20 cellular contexts compared by ENCODE assay signal in the genomic region with DNA sequence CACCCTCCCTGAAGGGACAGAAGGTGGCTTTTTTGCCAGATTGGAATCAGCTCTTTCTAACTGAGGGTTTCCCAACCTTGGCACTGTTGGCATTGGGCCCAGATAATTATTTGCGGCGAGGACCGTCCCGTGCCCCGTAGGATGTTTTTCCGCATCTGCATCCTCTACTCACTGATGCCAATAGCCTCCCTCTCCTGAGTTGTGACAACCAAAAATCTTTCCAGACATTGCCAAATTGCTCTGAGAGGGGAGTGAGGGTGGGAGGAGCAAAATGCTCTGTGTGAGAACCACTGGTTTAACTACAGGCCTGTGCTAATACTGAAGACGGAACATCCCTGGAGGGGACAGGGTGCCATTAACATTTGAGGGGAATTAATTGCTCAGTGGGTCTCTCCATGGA. TPM values are rescaled to one million over a fixed set of nuclear protein-coding genes. Genes with fewer than 3 reads are reported as not detected.
"Had no signal": no experiment of that assay in that cellular context is flagged by ENCODE, and none has a peak within 500 bp of the region (broad histone marks: within the 10 kb centered on the region; RNA-seq: fewer than 3 reads in every experiment).

No MANE protein-coding gene starts in this region.

- H3K4me3 Mint-ChIP-seq: activated CD4-positive, alpha-beta T cell treated with anti-CD3 and anti-CD28 coated beads, Interleukin-2, amount 10 ng/mL, durations not matched to agents 24 days and 14 days; activated naive CD8-positive, alpha-beta T cell treated with anti-CD3 and anti-CD28 coated beads for 36 hours; activated T-helper 1 cell treated with anti-CD3 and anti-CD28 coated beads, Interleukin-12 subunit alpha, Interleukin-12 subunit beta, Interleukin-2, Interleukin-4 antibody, amounts not matched to agents 30 ng/mL and 10 ng/mL and 1 ng/mL, durations not matched to agents 14 hours and 24 hours and 36 hours; brain had no signal

- H3K27ac Mint-ChIP-seq: activated CD4-positive, alpha-beta T cell treated with anti-CD3 and anti-CD28 coated beads, Interleukin-2, amount 10 ng/mL, durations not matched to agents 24 days and 14 days; activated naive CD8-positive, alpha-beta T cell treated with anti-CD3 and anti-CD28 coated beads for 36 hours; activated T-helper 1 cell treated with anti-CD3 and anti-CD28 coated beads, Interleukin-12 subunit alpha, Interleukin-12 subunit beta, Interleukin-2, Interleukin-4 antibody, amounts not matched to agents 30 ng/mL and 10 ng/mL and 1 ng/mL, durations not matched to agents 14 hours and 24 hours and 36 hours had no signal

- H3K4me1 Mint-ChIP-seq: activated CD4-positive, alpha-beta T cell treated with anti-CD3 and anti-CD28 coated beads, Interleukin-2, amount 10 ng/mL, durations not matched to agents 24 days and 14 days; activated naive CD8-positive, alpha-beta T cell treated with anti-CD3 and anti-CD28 coated beads for 36 hours had no signal

- H3K27ac ChIP-seq: gastrocnemius medialis, heart right ventricle, lower lobe of right lung, neutrophil, skin epidermis, suprapubic skin had no signal

- H3K27me3 ChIP-seq: suprapubic skin had no signal

- ATAC-seq: gastrocnemius medialis; stimulated activated naive CD8-positive, alpha-beta T cell treated with anti-CD3 and anti-CD28 coated beads, Interleukin-15, Interleukin-2, amounts not matched to agents 100 U/mL and 50 U/mL, for 24 hours had no signal

- H3K9me3 ChIP-seq: gastrocnemius medialis, heart right ventricle, lower lobe of right lung, neutrophil, suprapubic skin had no signal

- DNase-seq: activated CD4-positive, alpha-beta T cell treated with anti-CD3 and anti-CD28 coated beads, Interleukin-2, amount 10 ng/mL, durations not matched to agents 24 days and 14 days; activated CD4-positive, CD25-positive, alpha-beta regulatory T cell; activated naive CD8-positive, alpha-beta T cell treated with anti-CD3 and anti-CD28 coated beads for 36 hours; amygdala; central memory CD4-positive, alpha-beta T cell; cortex of kidney; effector CD4-positive, alpha-beta T cell; gastrocnemius medialis; heart right ventricle; lower lobe of right lung; retina; stimulated activated CD4-positive, alpha-beta T cell treated with anti-CD3 and anti-CD28 coated beads, Interleukin-4, amount 100 ng/mL, for 4 hours; stimulated activated CD8-positive, alpha-beta memory T cell treated with anti-CD3 and anti-CD28 coated beads, Interleukin-4, amount 100 ng/mL, for 48 hours; stimulated activated naive CD8-positive, alpha-beta T cell treated with anti-CD3 and anti-CD28 coated beads, Interleukin-15, Interleukin-2, amounts not matched to agents 100 U/mL and 50 U/mL, for 24 hours; trophoblast cell had no signal

- H3K4me1 ChIP-seq: gastrocnemius medialis, heart right ventricle, lower lobe of right lung, suprapubic skin had no signal

- H3K36me3 ChIP-seq: gastrocnemius medialis, heart right ventricle, lower lobe of right lung, neutrophil, suprapubic skin had no signal

- H3K4me3 ChIP-seq: gastrocnemius medialis, heart right ventricle, lower lobe of right lung, skin epidermis, suprapubic skin had no signal

- H3K9me3 Mint-ChIP-seq: activated CD4-positive, alpha-beta T cell treated with anti-CD3 and anti-CD28 coated beads, Interleukin-2, amount 10 ng/mL, durations not matched to agents 24 days and 14 days; activated naive CD8-positive, alpha-beta T cell treated with anti-CD3 and anti-CD28 coated beads for 36 hours; activated T-helper 1 cell treated with anti-CD3 and anti-CD28 coated beads, Interleukin-12 subunit alpha, Interleukin-12 subunit beta, Interleukin-2, Interleukin-4 antibody, amounts not matched to agents 30 ng/mL and 10 ng/mL and 1 ng/mL, durations not matched to agents 14 hours and 24 hours and 36 hours had no signal

RNA-seq across cellular contexts. Expression of gene GLI2, which starts 33.6 kb away (rescaled TPM):
- total RNA-seq: activated naive CD8-positive, alpha-beta T cell treated with anti-CD3 and anti-CD28 coated beads for 36 hours had no signal
